ENCODE assay signal across 1 cellular context in the genomic region with DNA sequence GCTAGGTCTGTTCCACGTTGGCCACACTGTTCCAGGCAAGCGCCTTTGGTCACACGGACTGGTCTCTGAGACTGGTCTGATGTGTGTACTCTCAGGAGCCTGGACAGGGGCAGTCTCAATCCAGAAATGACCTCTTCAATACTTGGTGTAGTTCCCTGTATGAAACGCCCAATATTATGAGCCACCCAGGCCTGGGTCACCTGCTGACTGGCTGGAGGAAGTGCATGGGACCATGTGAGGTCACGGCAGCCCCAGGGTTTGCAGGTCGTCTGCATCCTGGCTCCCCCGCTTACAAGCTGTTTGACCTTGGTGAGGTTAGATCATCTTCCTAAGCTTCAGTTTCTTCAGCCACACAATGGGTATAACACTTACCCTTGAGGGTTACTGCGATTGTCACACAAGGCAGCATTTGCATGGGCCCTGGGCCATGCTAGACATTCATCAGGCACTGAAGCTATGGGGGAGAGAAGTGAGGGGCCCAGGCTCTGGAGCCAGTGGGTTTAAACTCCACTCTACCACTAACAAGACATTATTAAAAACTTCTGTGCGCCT.
TF ChIP-seq lines count a peak whose summit lies in the region.

No MANE protein-coding gene starts in this region.

TF ChIP-seq in HepG2, 621 proteins besides CTCF, POLR2A, EP300 and RAD21 (continues in another document):
- TF ChIP-seq, protein P1, sequence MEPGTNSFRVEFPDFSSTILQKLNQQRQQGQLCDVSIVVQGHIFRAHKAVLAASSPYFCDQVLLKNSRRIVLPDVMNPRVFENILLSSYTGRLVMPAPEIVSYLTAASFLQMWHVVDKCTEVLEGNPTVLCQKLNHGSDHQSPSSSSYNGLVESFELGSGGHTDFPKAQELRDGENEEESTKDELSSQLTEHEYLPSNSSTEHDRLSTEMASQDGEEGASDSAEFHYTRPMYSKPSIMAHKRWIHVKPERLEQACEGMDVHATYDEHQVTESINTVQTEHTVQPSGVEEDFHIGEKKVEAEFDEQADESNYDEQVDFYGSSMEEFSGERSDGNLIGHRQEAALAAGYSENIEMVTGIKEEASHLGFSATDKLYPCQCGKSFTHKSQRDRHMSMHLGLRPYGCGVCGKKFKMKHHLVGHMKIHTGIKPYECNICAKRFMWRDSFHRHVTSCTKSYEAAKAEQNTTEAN (CRISPR knock-in tag; conservative IDR thresholded peaks at IDR 0.05), result no peak
- TF ChIP-seq, protein P2, sequence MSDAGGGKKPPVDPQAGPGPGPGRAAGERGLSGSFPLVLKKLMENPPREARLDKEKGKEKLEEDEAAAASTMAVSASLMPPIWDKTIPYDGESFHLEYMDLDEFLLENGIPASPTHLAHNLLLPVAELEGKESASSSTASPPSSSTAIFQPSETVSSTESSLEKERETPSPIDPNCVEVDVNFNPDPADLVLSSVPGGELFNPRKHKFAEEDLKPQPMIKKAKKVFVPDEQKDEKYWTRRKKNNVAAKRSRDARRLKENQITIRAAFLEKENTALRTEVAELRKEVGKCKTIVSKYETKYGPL (CRISPR knock-in tag; IDR thresholded peaks at IDR 0.05), result no peak
- no peak for TF ChIP-seq ZNF816 (CRISPR knock-in tag; IDR thresholded peaks at IDR 0.05; ENCODE audit: borderline replicate concordance)
- TF ChIP-seq ZNF83 (CRISPR knock-in tag; IDR thresholded peaks at IDR 0.05; ENCODE audit: borderline replicate concordance), result no peak
- no peak for TF ChIP-seq ZNF224 (CRISPR knock-in tag; IDR thresholded peaks at IDR 0.05)
- TF ChIP-seq, protein P3, sequence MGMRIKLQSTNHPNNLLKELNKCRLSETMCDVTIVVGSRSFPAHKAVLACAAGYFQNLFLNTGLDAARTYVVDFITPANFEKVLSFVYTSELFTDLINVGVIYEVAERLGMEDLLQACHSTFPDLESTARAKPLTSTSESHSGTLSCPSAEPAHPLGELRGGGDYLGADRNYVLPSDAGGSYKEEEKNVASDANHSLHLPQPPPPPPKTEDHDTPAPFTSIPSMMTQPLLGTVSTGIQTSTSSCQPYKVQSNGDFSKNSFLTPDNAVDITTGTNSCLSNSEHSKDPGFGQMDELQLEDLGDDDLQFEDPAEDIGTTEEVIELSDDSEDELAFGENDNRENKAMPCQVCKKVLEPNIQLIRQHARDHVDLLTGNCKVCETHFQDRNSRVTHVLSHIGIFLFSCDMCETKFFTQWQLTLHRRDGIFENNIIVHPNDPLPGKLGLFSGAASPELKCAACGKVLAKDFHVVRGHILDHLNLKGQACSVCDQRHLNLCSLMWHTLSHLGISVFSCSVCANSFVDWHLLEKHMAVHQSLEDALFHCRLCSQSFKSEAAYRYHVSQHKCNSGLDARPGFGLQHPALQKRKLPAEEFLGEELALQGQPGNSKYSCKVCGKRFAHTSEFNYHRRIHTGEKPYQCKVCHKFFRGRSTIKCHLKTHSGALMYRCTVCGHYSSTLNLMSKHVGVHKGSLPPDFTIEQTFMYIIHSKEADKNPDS (CRISPR knock-in tag; IDR thresholded peaks at IDR 0.05), result no peak
- no peak for TF ChIP-seq ZNF670 (CRISPR knock-in tag; IDR thresholded peaks at IDR 0.05; ENCODE audit: borderline replicate concordance)
- no peak for TF ChIP-seq RFXAP (CRISPR knock-in tag; IDR thresholded peaks at IDR 0.05; ENCODE audit: borderline replicate concordance)
- TF ChIP-seq NKX3-1 (CRISPR knock-in tag; IDR thresholded peaks at IDR 0.05), result no peak
- no peak for TF ChIP-seq SUZ12 (IDR thresholded peaks at IDR 0.05; ENCODE audit: low read depth, low read length)
- no peak for TF ChIP-seq ZFP62 (CRISPR knock-in tag; IDR thresholded peaks at IDR 0.05)
- TF ChIP-seq, protein P4, sequence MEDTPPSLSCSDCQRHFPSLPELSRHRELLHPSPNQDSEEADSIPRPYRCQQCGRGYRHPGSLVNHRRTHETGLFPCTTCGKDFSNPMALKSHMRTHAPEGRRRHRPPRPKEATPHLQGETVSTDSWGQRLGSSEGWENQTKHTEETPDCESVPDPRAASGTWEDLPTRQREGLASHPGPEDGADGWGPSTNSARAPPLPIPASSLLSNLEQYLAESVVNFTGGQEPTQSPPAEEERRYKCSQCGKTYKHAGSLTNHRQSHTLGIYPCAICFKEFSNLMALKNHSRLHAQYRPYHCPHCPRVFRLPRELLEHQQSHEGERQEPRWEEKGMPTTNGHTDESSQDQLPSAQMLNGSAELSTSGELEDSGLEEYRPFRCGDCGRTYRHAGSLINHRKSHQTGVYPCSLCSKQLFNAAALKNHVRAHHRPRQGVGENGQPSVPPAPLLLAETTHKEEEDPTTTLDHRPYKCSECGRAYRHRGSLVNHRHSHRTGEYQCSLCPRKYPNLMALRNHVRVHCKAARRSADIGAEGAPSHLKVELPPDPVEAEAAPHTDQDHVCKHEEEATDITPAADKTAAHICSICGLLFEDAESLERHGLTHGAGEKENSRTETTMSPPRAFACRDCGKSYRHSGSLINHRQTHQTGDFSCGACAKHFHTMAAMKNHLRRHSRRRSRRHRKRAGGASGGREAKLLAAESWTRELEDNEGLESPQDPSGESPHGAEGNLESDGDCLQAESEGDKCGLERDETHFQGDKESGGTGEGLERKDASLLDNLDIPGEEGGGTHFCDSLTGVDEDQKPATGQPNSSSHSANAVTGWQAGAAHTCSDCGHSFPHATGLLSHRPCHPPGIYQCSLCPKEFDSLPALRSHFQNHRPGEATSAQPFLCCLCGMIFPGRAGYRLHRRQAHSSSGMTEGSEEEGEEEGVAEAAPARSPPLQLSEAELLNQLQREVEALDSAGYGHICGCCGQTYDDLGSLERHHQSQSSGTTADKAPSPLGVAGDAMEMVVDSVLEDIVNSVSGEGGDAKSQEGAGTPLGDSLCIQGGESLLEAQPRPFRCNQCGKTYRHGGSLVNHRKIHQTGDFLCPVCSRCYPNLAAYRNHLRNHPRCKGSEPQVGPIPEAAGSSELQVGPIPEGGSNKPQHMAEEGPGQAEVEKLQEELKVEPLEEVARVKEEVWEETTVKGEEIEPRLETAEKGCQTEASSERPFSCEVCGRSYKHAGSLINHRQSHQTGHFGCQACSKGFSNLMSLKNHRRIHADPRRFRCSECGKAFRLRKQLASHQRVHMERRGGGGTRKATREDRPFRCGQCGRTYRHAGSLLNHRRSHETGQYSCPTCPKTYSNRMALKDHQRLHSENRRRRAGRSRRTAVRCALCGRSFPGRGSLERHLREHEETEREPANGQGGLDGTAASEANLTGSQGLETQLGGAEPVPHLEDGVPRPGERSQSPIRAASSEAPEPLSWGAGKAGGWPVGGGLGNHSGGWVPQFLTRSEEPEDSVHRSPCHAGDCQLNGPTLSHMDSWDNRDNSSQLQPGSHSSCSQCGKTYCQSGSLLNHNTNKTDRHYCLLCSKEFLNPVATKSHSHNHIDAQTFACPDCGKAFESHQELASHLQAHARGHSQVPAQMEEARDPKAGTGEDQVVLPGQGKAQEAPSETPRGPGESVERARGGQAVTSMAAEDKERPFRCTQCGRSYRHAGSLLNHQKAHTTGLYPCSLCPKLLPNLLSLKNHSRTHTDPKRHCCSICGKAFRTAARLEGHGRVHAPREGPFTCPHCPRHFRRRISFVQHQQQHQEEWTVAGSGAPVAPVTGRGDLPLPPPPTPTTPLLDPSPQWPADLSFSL (CRISPR knock-in tag; IDR thresholded peaks at IDR 0.05), result no peak
- no peak for TF ChIP-seq PHF5A (CRISPR knock-in tag; IDR thresholded peaks at IDR 0.05; ENCODE audit: low read depth, unreplicated experiment)
- no peak for TF ChIP-seq ZNF850 (CRISPR knock-in tag; conservative IDR thresholded peaks at IDR 0.05)
- TF ChIP-seq SATB2 (CRISPR knock-in tag; IDR thresholded peaks at IDR 0.05), result no peak
- peak; percentile 71 for TF ChIP-seq ZMYM3 (CRISPR knock-in tag; IDR thresholded peaks at IDR 0.05)
- peak; percentile 40; the same call in 1 of the 2 replicates for TF ChIP-seq ESRRA (CRISPR knock-in tag; IDR thresholded peaks at IDR 0.05; ENCODE audit: low read depth)
- no peak for TF ChIP-seq ZNF709 (CRISPR knock-in tag; IDR thresholded peaks at IDR 0.05)
- TF ChIP-seq DNMT1 (CRISPR knock-in tag; IDR thresholded peaks at IDR 0.05), result no peak
- TF ChIP-seq ZNF773 (CRISPR knock-in tag; IDR thresholded peaks at IDR 0.05; ENCODE audit: borderline replicate concordance), result no peak
- TF ChIP-seq TOE1 (CRISPR knock-in tag; IDR thresholded peaks at IDR 0.05), result no peak
- TF ChIP-seq KDM5B (CRISPR knock-in tag; IDR thresholded peaks at IDR 0.05; ENCODE audit: borderline replicate concordance), result 0 out of 2 replicates have a peak, but pooled peaks have one; percentile 8
- TF ChIP-seq MAFK (conservative IDR thresholded peaks at IDR 0.05 in 1 of 2, IDR thresholded peaks at IDR 0.05 in 1 of 2; ENCODE audit: low read length in 2 of 2), result no peak
- TF ChIP-seq, protein P5, sequence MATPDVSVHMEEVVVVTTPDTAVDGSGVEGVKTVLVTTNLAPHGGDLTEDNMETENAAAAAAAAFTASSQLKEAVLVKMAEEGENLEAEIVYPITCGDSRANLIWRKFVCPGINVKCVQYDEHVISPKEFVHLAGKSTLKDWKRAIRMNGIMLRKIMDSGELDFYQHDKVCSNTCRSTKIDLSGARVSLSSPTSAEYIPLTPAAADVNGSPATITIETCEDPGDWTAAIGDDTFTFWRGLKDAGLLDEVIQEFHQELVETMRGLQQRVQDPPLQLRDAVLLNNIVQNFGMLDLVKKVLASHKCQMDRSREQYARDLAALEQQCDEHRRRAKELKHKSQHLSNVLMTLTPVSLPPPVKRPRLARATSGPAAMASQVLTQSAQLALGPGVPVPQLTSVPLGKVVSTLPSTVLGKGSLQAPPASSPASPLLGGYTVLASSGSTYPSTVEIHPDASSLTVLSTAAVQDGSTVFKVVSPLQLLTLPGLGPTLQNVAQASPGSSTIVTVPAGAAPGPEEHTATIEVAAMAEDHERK (CRISPR knock-in tag; IDR thresholded peaks at IDR 0.05; ENCODE audit: low read depth), result no peak
- 0 out of 2 replicates have a peak, but pooled peaks have one; percentile 17 for TF ChIP-seq NFIB (CRISPR knock-in tag; IDR thresholded peaks at IDR 0.05; ENCODE audit: borderline replicate concordance)
- TF ChIP-seq PAF1 (CRISPR knock-in tag; IDR thresholded peaks at IDR 0.05), result no peak
- TF ChIP-seq, protein P6, sequence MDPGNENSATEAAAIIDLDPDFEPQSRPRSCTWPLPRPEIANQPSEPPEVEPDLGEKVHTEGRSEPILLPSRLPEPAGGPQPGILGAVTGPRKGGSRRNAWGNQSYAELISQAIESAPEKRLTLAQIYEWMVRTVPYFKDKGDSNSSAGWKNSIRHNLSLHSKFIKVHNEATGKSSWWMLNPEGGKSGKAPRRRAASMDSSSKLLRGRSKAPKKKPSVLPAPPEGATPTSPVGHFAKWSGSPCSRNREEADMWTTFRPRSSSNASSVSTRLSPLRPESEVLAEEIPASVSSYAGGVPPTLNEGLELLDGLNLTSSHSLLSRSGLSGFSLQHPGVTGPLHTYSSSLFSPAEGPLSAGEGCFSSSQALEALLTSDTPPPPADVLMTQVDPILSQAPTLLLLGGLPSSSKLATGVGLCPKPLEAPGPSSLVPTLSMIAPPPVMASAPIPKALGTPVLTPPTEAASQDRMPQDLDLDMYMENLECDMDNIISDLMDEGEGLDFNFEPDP (CRISPR knock-in tag; conservative IDR thresholded peaks at IDR 0.05), result no peak
- TF ChIP-seq ISL2 (CRISPR knock-in tag; IDR thresholded peaks at IDR 0.05), result no peak
- TF ChIP-seq, protein P7, sequence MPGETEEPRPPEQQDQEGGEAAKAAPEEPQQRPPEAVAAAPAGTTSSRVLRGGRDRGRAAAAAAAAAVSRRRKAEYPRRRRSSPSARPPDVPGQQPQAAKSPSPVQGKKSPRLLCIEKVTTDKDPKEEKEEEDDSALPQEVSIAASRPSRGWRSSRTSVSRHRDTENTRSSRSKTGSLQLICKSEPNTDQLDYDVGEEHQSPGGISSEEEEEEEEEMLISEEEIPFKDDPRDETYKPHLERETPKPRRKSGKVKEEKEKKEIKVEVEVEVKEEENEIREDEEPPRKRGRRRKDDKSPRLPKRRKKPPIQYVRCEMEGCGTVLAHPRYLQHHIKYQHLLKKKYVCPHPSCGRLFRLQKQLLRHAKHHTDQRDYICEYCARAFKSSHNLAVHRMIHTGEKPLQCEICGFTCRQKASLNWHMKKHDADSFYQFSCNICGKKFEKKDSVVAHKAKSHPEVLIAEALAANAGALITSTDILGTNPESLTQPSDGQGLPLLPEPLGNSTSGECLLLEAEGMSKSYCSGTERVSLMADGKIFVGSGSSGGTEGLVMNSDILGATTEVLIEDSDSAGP (CRISPR knock-in tag; IDR thresholded peaks at IDR 0.05; ENCODE audit: borderline replicate concordance), result 0 out of 2 replicates have a peak, but pooled peaks have one; percentile 16
- no peak for TF ChIP-seq PTBP1 (IDR thresholded peaks at IDR 0.05; ENCODE audit: low read depth, low read length, poor library complexity, severe bottlenecking)
- TF ChIP-seq, protein P8, sequence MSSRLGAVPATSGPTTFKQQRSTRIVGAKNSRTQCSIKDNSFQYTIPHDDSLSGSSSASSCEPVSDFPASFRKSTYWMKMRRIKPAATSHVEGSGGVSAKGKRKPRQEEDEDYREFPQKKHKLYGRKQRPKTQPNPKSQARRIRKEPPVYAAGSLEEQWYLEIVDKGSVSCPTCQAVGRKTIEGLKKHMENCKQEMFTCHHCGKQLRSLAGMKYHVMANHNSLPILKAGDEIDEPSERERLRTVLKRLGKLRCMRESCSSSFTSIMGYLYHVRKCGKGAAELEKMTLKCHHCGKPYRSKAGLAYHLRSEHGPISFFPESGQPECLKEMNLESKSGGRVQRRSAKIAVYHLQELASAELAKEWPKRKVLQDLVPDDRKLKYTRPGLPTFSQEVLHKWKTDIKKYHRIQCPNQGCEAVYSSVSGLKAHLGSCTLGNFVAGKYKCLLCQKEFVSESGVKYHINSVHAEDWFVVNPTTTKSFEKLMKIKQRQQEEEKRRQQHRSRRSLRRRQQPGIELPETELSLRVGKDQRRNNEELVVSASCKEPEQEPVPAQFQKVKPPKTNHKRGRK (CRISPR knock-in tag; IDR thresholded peaks at IDR 0.05), result no peak
- TF ChIP-seq NCOA5 (CRISPR knock-in tag; IDR thresholded peaks at IDR 0.05), result no peak
- 0 out of 2 replicates have a peak, but pooled peaks have one; percentile 14 for TF ChIP-seq ZNF121 (CRISPR knock-in tag; IDR thresholded peaks at IDR 0.05)
- TF ChIP-seq IKZF4 (CRISPR knock-in tag; IDR thresholded peaks at IDR 0.05; ENCODE audit: borderline replicate concordance, low read depth, not compliant biosample characterization), result no peak
- TF ChIP-seq ZSCAN25 (CRISPR knock-in tag; IDR thresholded peaks at IDR 0.05), result no peak
